Comparison of ENCODE assay signal across 8 cellular contexts in genomic region chr9:503881-504852, GRCh38. TPM values are rescaled to one million over a fixed set of nuclear protein-coding genes. Genes with fewer than 3 reads are reported as not detected.
A peak's percentile ranks its signal among the peaks of the same experiment; 100 is the strongest.
DNase-seq lines count a peak whose midpoint lies in the region; ATAC-seq and TF ChIP-seq lines count a peak whose summit lies in the region.

TSS of gene KANK1 (plus strand) at chr9:504695.

- peak within 1 kb of the TSS; percentile 80 for H3K27ac ChIP-seq in KMS-11
- peak within 1 kb of the TSS; percentile 86 for H3K27ac ChIP-seq in SU-DHL-6 (ENCODE audit: low read depth, low read length)
- peak within 1 kb of the TSS; percentile 89 for H3K27ac ChIP-seq in cardiac muscle cell
- peak within 1 kb of the TSS; percentile 77 for H3K27ac ChIP-seq in trophoblast cell (ENCODE audit: low read depth, low read length)
- H3K27ac ChIP-seq in tibial nerve = peak within 1 kb of the TSS; percentile 50 to 93 (median 84)

- peak within 1 kb of the TSS; percentile 79 for H3K4me3 Mint-ChIP-seq in activated naive CD8-positive, alpha-beta T cell treated with anti-CD3 and anti-CD28 coated beads, Interleukin-2, amount 50 U/mL, for 24 hours

- peak in 1 of 2 donors; percentile 7 for TF ChIP-seq EP300 in tibial nerve (IDR thresholded peaks at IDR 0.05)

- peak within 1 kb of the TSS; percentile 83 for H3K18ac ChIP-seq in trophoblast cell (ENCODE audit: low read length)

- peaks cover 22% of the 10 kb centered on the region for H3K27me3 Mint-ChIP-seq in activated naive CD8-positive, alpha-beta T cell treated with anti-CD3 and anti-CD28 coated beads, Interleukin-2, amount 50 U/mL, for 24 hours

- H2BK12ac ChIP-seq in trophoblast cell (ENCODE audit: low read length) = peak within 1 kb of the TSS; percentile 18

- H2AK5ac ChIP-seq in trophoblast cell (ENCODE audit: low read length) = peak within 1 kb of the TSS; percentile 58

- peak within 1 kb of the TSS; percentile 88 for H4K91ac ChIP-seq in trophoblast cell (ENCODE audit: low read depth, low read length)

- H3K36me3 ChIP-seq in KMS-11 (ENCODE audit: insufficient read depth) (no peaks in the 10 kb centered on the region), SU-DHL-6 (ENCODE audit: low read length) (peaks cover 8% of the 10 kb centered on the region; the same call in 1 of the 2 replicates), cardiac muscle cell (no peaks in the 10 kb centered on the region), trophoblast cell (ENCODE audit: control insufficient read depth in 1 of 2, insufficient read depth in 2 of 2, low read length in 2 of 2) (no peaks in the 10 kb centered on the region), tibial nerve (no peaks in the 10 kb centered on the region)

- DNase-seq in EH (ENCODE audit: low read depth) = peak; percentile 48
- peak; percentile 73 for DNase-seq in activated naive CD8-positive, alpha-beta T cell treated with anti-CD3 and anti-CD28 coated beads, Interleukin-2, amount 50 U/mL, for 24 hours
- DNase-seq in cardiac muscle cell (ENCODE audit: low read depth in 1 of 2, low spot score in 1 of 2) = peak; percentile 78 to 88
- peak; percentile 60 to 85 for DNase-seq in trophoblast cell
- peak; percentile 29 to 40 for DNase-seq in tibial nerve (ENCODE audit: low spot score in 2 of 2)

- H3K4me1 ChIP-seq in KMS-11 (ENCODE audit: low read depth, poor library complexity, severe bottlenecking) = peaks cover 26% of the 10 kb centered on the region
- peaks cover 7% of the 10 kb centered on the region for H3K4me1 ChIP-seq in cardiac muscle cell (ENCODE audit: low read depth)
- H3K4me1 ChIP-seq in trophoblast cell (ENCODE audit: control insufficient read depth in 1 of 2, insufficient read depth in 2 of 2, low read length in 2 of 2) = peaks cover 0 to 9% of the 10 kb centered on the region in 2 experiments
- H3K4me1 ChIP-seq in tibial nerve = peaks cover 0 to 25% (median 10%) of the 10 kb centered on the region in 4 donors

- peaks cover 17% of the 10 kb centered on the region for H3K79me1 ChIP-seq in trophoblast cell (ENCODE audit: low read length)

- H3K79me2 ChIP-seq in KMS-11 (ENCODE audit: insufficient read depth, low read depth) (no peaks in the 10 kb centered on the region), SU-DHL-6 (ENCODE audit: insufficient read depth, low read length) (peaks cover 57% of the 10 kb centered on the region), trophoblast cell (ENCODE audit: control insufficient read depth, insufficient read depth, low read length, poor library complexity) (peaks cover 9% of the 10 kb centered on the region)

- TF ChIP-seq CTCF in KMS-11 (conservative IDR thresholded peaks at IDR 0.05; ENCODE audit: low read depth, low read length) (0 out of 2 replicates have a peak, but pooled peaks have one; percentile 15), SU-DHL-6 (IDR thresholded peaks at IDR 0.05; ENCODE audit: insufficient read depth, low read length, poor library complexity, severe bottlenecking) (peak; percentile 45), cardiac muscle cell (IDR thresholded peaks at IDR 0.05; ENCODE audit: low read depth, low read length) (peak; percentile 38), tibial nerve (IDR thresholded peaks at IDR 0.05) (peak; percentile 20 to 73 (median 46))

- H3K9me3 Mint-ChIP-seq in activated naive CD8-positive, alpha-beta T cell treated with anti-CD3 and anti-CD28 coated beads, Interleukin-2, amount 50 U/mL, for 24 hours = no peaks in the 10 kb centered on the region

- peak within 1 kb of the TSS; percentile 35 for H3K27ac Mint-ChIP-seq in activated naive CD8-positive, alpha-beta T cell treated with anti-CD3 and anti-CD28 coated beads, Interleukin-2, amount 50 U/mL, for 24 hours

- no CpG with 5 or more reads among the region's 119 CpGs for WGBS in trophoblast cell (ENCODE audit: extremely low coverage, insufficient coverage, insufficient read length)
- 1 to 2% methylated on average over 31 to 35 of the region's 119 CpGs for WGBS in tibial nerve, 2 donors

- H3K4me2 ChIP-seq in KMS-11 = peak within 1 kb of the TSS; percentile 56
- H3K4me2 ChIP-seq in SU-DHL-6 (ENCODE audit: low read depth, low read length, poor library complexity, severe bottlenecking) = peak within 1 kb of the TSS; percentile 78
- peak within 1 kb of the TSS; percentile 98 for H3K4me2 ChIP-seq in trophoblast cell (ENCODE audit: low read length)

- no peaks in the 10 kb centered on the region for H3K27me3 ChIP-seq in KMS-11 (ENCODE audit: insufficient read depth, low read depth)
- H3K27me3 ChIP-seq in SU-DHL-6 (ENCODE audit: low read length) = no peaks in the 10 kb centered on the region
- H3K27me3 ChIP-seq in cardiac muscle cell = no peaks in the 10 kb centered on the region
- no peaks in the 10 kb centered on the region for H3K27me3 ChIP-seq in trophoblast cell (ENCODE audit: insufficient read depth, low read length)
- no peaks in the 10 kb centered on the region for H3K27me3 ChIP-seq in tibial nerve

- H3K4me1 Mint-ChIP-seq in activated naive CD8-positive, alpha-beta T cell treated with anti-CD3 and anti-CD28 coated beads, Interleukin-2, amount 50 U/mL, for 24 hours = peaks cover 20% of the 10 kb centered on the region

- peak within 1 kb of the TSS; percentile 83 for H2BK120ac ChIP-seq in trophoblast cell (ENCODE audit: insufficient read depth, low read length, poor library complexity)

- H3K9ac ChIP-seq in KMS-11 (peak within 1 kb of the TSS; percentile 56), SU-DHL-6 (ENCODE audit: low read length) (peak within 1 kb of the TSS; percentile 68), trophoblast cell (ENCODE audit: low read length) (peak within 1 kb of the TSS; percentile 84)

- peaks cover 2% of the 10 kb centered on the region for H3K36me3 Mint-ChIP-seq in activated naive CD8-positive, alpha-beta T cell treated with anti-CD3 and anti-CD28 coated beads, Interleukin-2, amount 50 U/mL, for 24 hours (ENCODE audit: low read depth)

- H3F3A ChIP-seq in SU-DHL-6 (ENCODE audit: insufficient read depth) = peaks cover 35% of the 10 kb centered on the region

- H3K4me3 ChIP-seq in KMS-11 (IDR thresholded peaks at IDR 0.05; ENCODE audit: insufficient read depth, low read depth, low read length) (no peak within 1 kb of the TSS), SU-DHL-6 (ENCODE audit: insufficient read depth, low read length, poor library complexity, severe bottlenecking) (peak within 1 kb of the TSS; percentile 60), cardiac muscle cell (peak within 1 kb of the TSS; percentile 56), trophoblast cell (ENCODE audit: low read depth, low read length) (peak within 1 kb of the TSS; percentile 89), tibial nerve (peak within 1 kb of the TSS; percentile 38 to 93 (median 72))

- H3K14ac ChIP-seq in trophoblast cell (ENCODE audit: low read length) = peak within 1 kb of the TSS; percentile 85

- H3K9me3 ChIP-seq in SU-DHL-6 (ENCODE audit: insufficient read depth, low read length) (no peaks in the 10 kb centered on the region), cardiac muscle cell (ENCODE audit: low read depth) (no peaks in the 10 kb centered on the region), trophoblast cell (ENCODE audit: insufficient read depth, low read depth, low read length) (peaks cover 3% of the 10 kb centered on the region), tibial nerve (no peaks in the 10 kb centered on the region)

- peak within 1 kb of the TSS; percentile 74 for H4K8ac ChIP-seq in trophoblast cell (ENCODE audit: low read depth, low read length)

- peak within 1 kb of the TSS; percentile 91 for H2BK5ac ChIP-seq in trophoblast cell (ENCODE audit: low read depth, low read length, poor library complexity)

- H3K4ac ChIP-seq in trophoblast cell (ENCODE audit: low read depth, low read length) = peak within 1 kb of the TSS; percentile 81

- H3K23ac ChIP-seq in trophoblast cell (ENCODE audit: low read length) = no peak within 1 kb of the TSS

- no peaks in the 10 kb centered on the region for H3K9me2 ChIP-seq in SU-DHL-6 (replicated peaks; ENCODE audit: insufficient read depth, low read length)

- peak; percentile 89 for ATAC-seq in GM21723 (IDR thresholded peaks at IDR 0.05; ENCODE audit: unreplicated experiment)
- peak; percentile 82 for ATAC-seq in activated naive CD8-positive, alpha-beta T cell treated with anti-CD3 and anti-CD28 coated beads, Interleukin-2, amount 50 U/mL, for 24 hours

- peak in 1 of 2 donors; percentile 51 for TF ChIP-seq POLR2A in tibial nerve (IDR thresholded peaks at IDR 0.05)

- H4K20me1 ChIP-seq in KMS-11 (ENCODE audit: insufficient read depth) = no peaks in the 10 kb centered on the region
- 0 out of 2 replicates have a peak, but pooled peaks cover 5% of the 10 kb centered on the region for H4K20me1 ChIP-seq in SU-DHL-6 (ENCODE audit: low read depth, low read length)

- H2AFZ ChIP-seq in KMS-11 (ENCODE audit: low read depth) (peak within 1 kb of the TSS; percentile 98), SU-DHL-6 (ENCODE audit: low read depth, low read length, severe bottlenecking) (peak within 1 kb of the TSS; percentile 64), trophoblast cell (ENCODE audit: insufficient read depth, low read length, poor library complexity) (peak within 1 kb of the TSS; percentile 94)

- H4K12ac ChIP-seq in trophoblast cell (ENCODE audit: low read depth, low read length) = peak within 1 kb of the TSS; percentile 86

RNA-seq across cellular contexts. Expression of gene KANK1, which starts in this region (rescaled TPM):
- total RNA-seq in cardiac muscle cell (43.8 and 52.6 TPM in 2 replicates), tibial nerve (10 to 100 TPM; 54.9 to 61.8 (median 59.8) TPM)
- 35.9 and 53.9 TPM in 2 replicates for polyA plus RNA-seq in cardiac muscle cell
- 108 and 109 TPM in 2 replicates for polyA plus RNA-seq in trophoblast cell (2013)
